Comparison of ENCODE assay signal across 25 cellular contexts in the genomic region with DNA sequence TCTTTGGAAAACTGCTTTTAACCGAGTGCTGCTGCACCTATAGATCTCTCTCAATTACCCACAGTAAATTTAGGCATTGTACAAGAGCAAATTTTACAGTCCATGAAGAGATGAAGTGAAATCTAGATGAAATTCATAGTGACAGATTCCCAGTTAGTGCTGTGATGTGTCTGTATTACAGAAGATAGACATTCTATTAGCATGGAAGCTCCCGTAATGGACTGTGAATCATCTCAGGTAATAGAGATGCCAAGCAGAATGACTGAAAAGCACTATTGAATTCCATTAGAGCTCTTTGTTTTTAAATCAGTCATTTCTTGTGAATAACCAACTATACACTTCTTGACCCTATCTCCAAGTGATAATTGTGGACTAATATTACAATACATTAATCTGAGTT.
"Had no signal": no experiment of that assay in that cellular context is flagged by ENCODE, and none has a peak within 500 bp of the region (broad histone marks: within the 10 kb centered on the region; RNA-seq: fewer than 3 reads in every experiment).

No MANE protein-coding gene starts in this region.

- H3K27ac Mint-ChIP-seq: IgD-negative memory B cell had no signal

- H3K9me3 Mint-ChIP-seq: IgD-negative memory B cell had no signal

- H3K9me3 ChIP-seq: MG63, Peyer's patch, SJCRH30 had no signal

- FAIRE-seq: HTR-8/SVneo, K562 had no signal

- H3K4me3 ChIP-seq: K562, MG63, PC-9, Peyer's patch, SJCRH30 had no signal

- H3K36me3 Mint-ChIP-seq: IgD-negative memory B cell had no signal

- H3K4me2 ChIP-seq: KMS-11, PC-9 had no signal

- DNase-seq: MG63; NCI-H1092 treated with DMSO at 0.1 percent for 48 hours; NCI-H1436; NCI-H187; NCI-H2029; NCI-H2081 treated with DMSO at 0.1 percent for 48 hours; NCI-H2171; NCI-H226; NCI-H446; NCI-H510A; NCI-H524 treated with DMSO at 0.1 percent for 48 hours; NCI-H69; NCI-H774; NK-92 treated with Interleukin-12 subunit alpha and Interleukin-12 subunit beta, amount 100 ng/mL, for 24 hours; OCI-M1; Peyer's patch; SHP77 treated with DMSO at 0.1 percent for 48 hours; SJCRH30; SW 1271 had no signal

- H3K27ac ChIP-seq: HL-60, KMS-11, PC-9, Peyer's patch, SJCRH30 had no signal

- H3K36me3 ChIP-seq: MG63, Peyer's patch, SJCRH30 had no signal

- H3K9ac ChIP-seq: KMS-11 had no signal

- H2AFZ ChIP-seq: PC-9 had no signal

- H3K27me3 ChIP-seq: MG63, Peyer's patch had no signal

- H3K4me3 Mint-ChIP-seq: IgD-negative memory B cell had no signal
